Comparison of ENCODE assay signal across 8 cellular contexts in genomic region chr17:9291912-9292562, GRCh38.
DNase-seq lines count a peak whose midpoint lies in the region; ATAC-seq and TF ChIP-seq lines count a peak whose summit lies in the region.

No MANE protein-coding gene starts in this region.

- no peak overlapping the region for H3K4me3 ChIP-seq in BJ (ENCODE audit: low read depth, low read length)
- H3K4me3 ChIP-seq in endodermal cell (ENCODE audit: low read length): no peak overlapping the region
- no peak overlapping the region for H3K4me3 ChIP-seq in muscle layer of duodenum (ENCODE audit: low read depth in 1 of 2, low read length in 2 of 2)
- no peak overlapping the region for H3K4me3 ChIP-seq in transverse colon

- peak; percentile 70 for TF ChIP-seq CTCF in BJ (IDR thresholded peaks at IDR 0.05; ENCODE audit: insufficient read depth, low read depth, low read length)
- peak; percentile 89 for TF ChIP-seq CTCF in endodermal cell (conservative IDR thresholded peaks at IDR 0.05)
- TF ChIP-seq CTCF in transverse colon (IDR thresholded peaks at IDR 0.05): peak; percentile 68 to 76 (median 75)

- peaks cover 10% of the 10 kb centered on the region for H3K9me3 Mint-ChIP-seq in endodermal cell

- WGBS in endodermal cell (ENCODE audit: insufficient coverage in 1 of 2, insufficient read length in 1 of 2), 2 experiments: 60 to 68% methylated on average over 8 of the region's 8 CpGs
- WGBS in transverse colon (ENCODE audit: low coverage in 1 of 2), 2 donors: 0 to 22% methylated on average over 1 to 8 of the region's 8 CpGs

- CTCF ChIA-PET in BJ (lab: Yijun Ruan, JAX): interaction anchor here (0.8 to 2.0 kb wide), 14 partner anchors 13 to 299 kb away, joined by 3 to 9 read pairs (median 3); partner anchors contain the start of gene NTN1

- no peaks in the 10 kb centered on the region for H3K9me3 ChIP-seq in endodermal cell (ENCODE audit: control insufficient read depth, low read length)
- H3K9me3 ChIP-seq in muscle layer of duodenum (ENCODE audit: control insufficient read depth in 1 of 2, low read length in 2 of 2): no peaks in the 10 kb centered on the region
- no peaks in the 10 kb centered on the region for H3K9me3 ChIP-seq in transverse colon

- peak; percentile 42 for ATAC-seq in HG02642 (IDR thresholded peaks at IDR 0.05; ENCODE audit: poor library complexity, unreplicated experiment)
- ATAC-seq in GM18868 (IDR thresholded peaks at IDR 0.05; ENCODE audit: unreplicated experiment): no peak
- no peak for ATAC-seq in GM18517 (IDR thresholded peaks at IDR 0.05; ENCODE audit: unreplicated experiment)

- intact Hi-C loops in transverse colon (cut with DNase I; ENCODE audit: low total_unique reads): loop anchor here (10.0 kb wide), 1 partner anchor 287 kb away; no protein-coding TSS in a partner anchor

- H3K27ac Mint-ChIP-seq in endodermal cell: no peak overlapping the region

- no peaks in the 10 kb centered on the region for H3K27me3 Mint-ChIP-seq in endodermal cell (ENCODE audit: insufficient read depth)

- no peaks in the 10 kb centered on the region for H3K4me1 ChIP-seq in endodermal cell (ENCODE audit: control insufficient read depth, insufficient read depth, low read length)
- H3K4me1 ChIP-seq in muscle layer of duodenum (ENCODE audit: control insufficient read depth in 1 of 2, insufficient read depth in 2 of 2, low read length in 2 of 2): peaks cover 8 to 31% of the 10 kb centered on the region in 2 donors
- peaks cover 7 to 16% (median 13%) of the 10 kb centered on the region in 4 donors for H3K4me1 ChIP-seq in transverse colon

- no peak for DNase-seq in BJ (ENCODE audit: low read depth)
- peak; percentile 21 to 27 for DNase-seq in activated CD4-positive, alpha-beta T cell treated with anti-CD3 and anti-CD28 coated beads for 24 hours (ENCODE audit: low read depth in 2 of 2)
- DNase-seq in endodermal cell: peak; percentile 86
- DNase-seq in transverse colon: peak; percentile 43

- peaks cover 16% of the 10 kb centered on the region for H3K4me1 Mint-ChIP-seq in endodermal cell

- no peak overlapping the region for H3K4me3 Mint-ChIP-seq in endodermal cell

- in situ Hi-C loops in transverse colon (cut with MboI; ENCODE audit: low pct_ligation_motif_present in 1 of 4, low pct_unique_long_range_greater_than_20kb in 1 of 4, low sequenced_read_pairs in 3 of 4): loop anchor here in 1 of 4 donors (25.0 kb wide), 1 partner anchor 280 kb away; the partner anchor contains the start of gene NTN1

- no peaks in the 10 kb centered on the region for H3K27me3 ChIP-seq in BJ (ENCODE audit: control insufficient read depth, insufficient read depth, low read length)
- no peaks in the 10 kb centered on the region for H3K27me3 ChIP-seq in endodermal cell (ENCODE audit: control insufficient read depth, insufficient read depth, low read length, poor library complexity, severe bottlenecking)
- no peaks in the 10 kb centered on the region for H3K27me3 ChIP-seq in muscle layer of duodenum (ENCODE audit: low read depth, low read length)
- H3K27me3 ChIP-seq in transverse colon: no peaks in the 10 kb centered on the region

- H3K27ac ChIP-seq in endodermal cell (ENCODE audit: low read depth, low read length) (no peak overlapping the region), muscle layer of duodenum (ENCODE audit: low read length) (peak overlapping the region; percentile 79), transverse colon (peak overlapping the region; percentile 50 to 66 (median 60))

- POLR2A ChIA-PET in BJ (lab: Charles Lee): no interaction called here

- no peaks in the 10 kb centered on the region for H3K36me3 Mint-ChIP-seq in endodermal cell (ENCODE audit: low read depth)

- H3K36me3 ChIP-seq in BJ (ENCODE audit: control insufficient read depth, insufficient read depth, low read length): no peaks in the 10 kb centered on the region
- no peaks in the 10 kb centered on the region for H3K36me3 ChIP-seq in endodermal cell (ENCODE audit: control insufficient read depth, insufficient read depth, low read length)
- no peaks in the 10 kb centered on the region for H3K36me3 ChIP-seq in muscle layer of duodenum (ENCODE audit: control insufficient read depth in 1 of 2, insufficient read depth in 2 of 2, low read length in 2 of 2)
- no peaks in the 10 kb centered on the region for H3K36me3 ChIP-seq in transverse colon

- no peak for TF ChIP-seq POLR2A in transverse colon (IDR thresholded peaks at IDR 0.05)

- no peak overlapping the region for H3K9ac ChIP-seq in endodermal cell (ENCODE audit: extremely low read depth, low read length, poor library complexity, severe bottlenecking)

- no peak for TF ChIP-seq EP300 in transverse colon (IDR thresholded peaks at IDR 0.05; ENCODE audit: low read depth)
